9 cellular contexts compared by ENCODE assay signal in genomic region chr19:40831502-40832430, GRCh38. TPM values are rescaled to one million over a fixed set of nuclear protein-coding genes. Genes with fewer than 3 reads are reported as not detected.
DNase-seq lines count a peak whose midpoint lies in the region; ATAC-seq, FAIRE-seq and TF ChIP-seq lines count a peak whose summit lies in the region.
"Had no signal": no experiment of that assay in that cellular context is flagged by ENCODE, and none has a peak within 500 bp of the region (broad histone marks: within the 10 kb centered on the region; RNA-seq: fewer than 3 reads in every experiment).

No MANE protein-coding gene starts in this region.

- TF ChIP-seq CTCF in LNCaP clone FGC (IDR thresholded peaks at IDR 0.05; ENCODE audit: control insufficient read depth, extremely low read depth, insufficient read depth) (no peak), lower leg skin (IDR thresholded peaks at IDR 0.05) (no peak), D721Med (IDR thresholded peaks at IDR 0.05; ENCODE audit: insufficient read depth, missing control alignments) (no peak)

- WGBS in lower leg skin, 2 donors = 52 to 65% methylated on average over 7 of the region's 7 CpGs

- DNase-seq in AML-193 (lab: John Stamatoyannopoulos, UW) (peak; percentile 58 to 66), LNCaP clone FGC (ENCODE audit: low read depth) (peak; percentile 75), amniotic stem cell (lab: John Stamatoyannopoulos, UW) (peak; percentile 77), lower leg skin (ENCODE audit: low spot score in 2 of 2) (peak; percentile 78 to 82), D721Med (ENCODE audit: insufficient read length, low spot score) (no peak), pons (ENCODE audit: low spot score) (no peak)
- DNase-seq: mesendoderm had no signal

- ATAC-seq in GM18498 (IDR thresholded peaks at IDR 0.05; ENCODE audit: unreplicated experiment) (no peak), HG03108 (IDR thresholded peaks at IDR 0.05; ENCODE audit: unreplicated experiment) (no peak)

- intact Hi-C loops in lower leg skin (cut with DNase I; ENCODE audit: low total_unique reads) = no loop called here

- no peak for FAIRE-seq in D721Med (lab: Jason Lieb, UNC)

- TF ChIP-seq POLR2A in lower leg skin (IDR thresholded peaks at IDR 0.05) = no peak

- H3K4me3 ChIP-seq in LNCaP clone FGC (ENCODE audit: low read depth, low read length) (no peak overlapping the region), lower leg skin (ENCODE audit: low read depth, poor library complexity, severe bottlenecking) (no peak overlapping the region)

RNA-seq across cellular contexts. Expression of gene CYP2A6, which starts 18.5 kb away (rescaled TPM):
- not detected for total RNA-seq in lower leg skin

RNA-seq across cellular contexts. Expression of gene EGLN2, which starts 32.8 kb away (rescaled TPM):
- 10 to 100 TPM; 34.4 to 52.8 (median 45.1) TPM for total RNA-seq in lower leg skin

RNA-seq across cellular contexts. Expression of gene CYP2A7, which starts 50.3 kb away (rescaled TPM):
- not detected for total RNA-seq in lower leg skin

RNA-seq across cellular contexts. Expression of gene RAB4B, which starts 53.7 kb away (rescaled TPM):
- total RNA-seq in lower leg skin = 10 to 100 TPM; 18.7 to 22.8 (median 19.7) TPM

RNA-seq across cellular contexts. Expression of gene MIA, which starts 56.4 kb away (rescaled TPM):
- total RNA-seq in lower leg skin = 10 to 100 TPM; 10.4 to 17.0 (median 12.9) TPM

Comparison
In these comparisons a context has a peak if more than half of its experiments do, and no peak if none do; other contexts are left out.
1. DNase-seq: peak in AML-193 (2 of 2), LNCaP clone FGC (single experiment), amniotic stem cell (single experiment) and lower leg skin (2 of 2); none in D721Med (single experiment) and pons (single experiment).